ENCODE assay signal across 10 cellular contexts in the genomic region with DNA sequence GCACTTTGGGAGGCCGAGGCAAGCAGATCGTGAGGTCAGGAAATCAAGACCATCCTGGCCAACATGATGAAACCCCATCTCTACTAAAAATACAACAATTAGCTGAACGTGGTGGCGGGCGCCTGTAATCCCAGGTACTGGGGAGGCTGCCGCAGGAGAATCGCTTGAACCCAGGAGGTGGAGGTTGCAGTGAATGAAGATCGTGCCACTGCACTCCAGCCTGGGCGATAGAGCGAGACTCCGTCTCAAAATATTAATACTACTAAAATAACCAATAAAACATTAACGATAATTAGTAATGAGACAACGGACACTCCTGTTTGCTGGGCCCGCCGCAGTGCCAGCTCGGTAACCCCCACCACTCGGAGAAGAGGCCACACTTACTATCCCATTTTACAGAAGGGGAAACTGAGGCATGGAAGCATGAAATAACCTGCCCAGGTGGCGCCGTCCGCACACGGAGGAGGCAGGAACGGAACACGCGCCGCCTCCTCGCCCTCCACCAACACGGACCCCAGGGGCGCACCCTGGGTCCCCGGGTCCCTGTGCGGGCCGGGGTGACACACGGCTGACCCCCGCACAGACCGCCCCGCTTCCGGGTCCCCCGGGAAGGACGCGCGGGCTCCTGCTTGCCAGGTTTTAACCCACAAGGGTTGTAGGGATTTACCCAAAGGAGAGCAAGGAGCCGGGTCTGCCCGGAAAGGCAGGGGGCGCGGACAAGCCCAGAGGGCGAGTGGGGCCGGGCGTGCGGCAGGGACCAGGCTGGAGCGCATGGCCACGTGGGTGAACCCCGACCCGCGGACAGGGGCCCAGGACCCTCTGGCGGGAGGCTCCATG. TPM values are rescaled to one million over a fixed set of nuclear protein-coding genes. Genes with fewer than 3 reads are reported as not detected.
A peak's percentile ranks its signal among the peaks of the same experiment; 100 is the strongest.
DNase-seq lines count a peak whose midpoint lies in the region; FAIRE-seq lines count a peak whose summit lies in the region.
"Had no signal": no experiment of that assay in that cellular context is flagged by ENCODE, and none has a peak within 500 bp of the region (broad histone marks: within the 10 kb centered on the region; RNA-seq: fewer than 3 reads in every experiment).

No MANE protein-coding gene starts in this region.

- H3K27ac Mint-ChIP-seq in T-helper 2 cell treated with Interferon-gamma antibody and Interleukin-4, amounts not matched to agents 5 μg/mL and 100 μg/mL, for 36 hours: peak overlapping the region; percentile 78

- H3K4me3 Mint-ChIP-seq in T-helper 2 cell treated with Interferon-gamma antibody and Interleukin-4, amounts not matched to agents 5 μg/mL and 100 μg/mL, for 36 hours: peak overlapping the region; percentile 69

- H3K4me1 Mint-ChIP-seq in T-helper 2 cell treated with Interferon-gamma antibody and Interleukin-4, amounts not matched to agents 5 μg/mL and 100 μg/mL, for 36 hours (ENCODE audit: low read depth): peaks cover 20% of the 10 kb centered on the region

- H3K9me3 ChIP-seq in small intestine (ENCODE audit: control insufficient read depth, low read depth): no peaks in the 10 kb centered on the region
- H3K9me3 ChIP-seq: SJCRH30 had no signal

- no peak overlapping the region for H3K4me3 ChIP-seq in small intestine (ENCODE audit: low read depth in 1 of 2, low read length in 2 of 2)
- H3K4me3 ChIP-seq: SJCRH30 had no signal

- H3K4me1 ChIP-seq in small intestine (ENCODE audit: control insufficient read depth in 2 of 2, insufficient read depth in 1 of 2, low read depth in 1 of 2, low read length in 1 of 2): peaks cover 0 to 3% of the 10 kb centered on the region in 2 donors
- H3K4me1 ChIP-seq: SJCRH30 had no signal

- H3K36me3 ChIP-seq in small intestine (ENCODE audit: control insufficient read depth in 2 of 2, insufficient read depth in 2 of 2, low read length in 2 of 2): no peaks in the 10 kb centered on the region
- H3K36me3 ChIP-seq: SJCRH30 had no signal

- 83 to 90% (median 86%) methylated on average over 54 of the region's 54 CpGs for WGBS in small intestine, 3 donors

- H3K36me3 Mint-ChIP-seq in T-helper 2 cell treated with Interferon-gamma antibody and Interleukin-4, amounts not matched to agents 5 μg/mL and 100 μg/mL, for 36 hours (ENCODE audit: low read depth): peaks cover 12% of the 10 kb centered on the region

- no peaks in the 10 kb centered on the region for H3K27me3 ChIP-seq in small intestine (ENCODE audit: control insufficient read depth in 2 of 2, insufficient read depth in 2 of 2, low read length in 2 of 2)

- no peak for FAIRE-seq in small intestine (lab: Jason Lieb, UNC)
- FAIRE-seq: A204.1 had no signal

- H3K9me3 Mint-ChIP-seq in T-helper 2 cell treated with Interferon-gamma antibody and Interleukin-4, amounts not matched to agents 5 μg/mL and 100 μg/mL, for 36 hours: no peaks in the 10 kb centered on the region

- H3K27ac ChIP-seq in small intestine (ENCODE audit: low read depth in 1 of 2, low read length in 1 of 2) (peak overlapping the region; percentile 6 to 45), substantia nigra (ENCODE audit: low read depth, low read length, poor library complexity, severe bottlenecking) (no peak overlapping the region)
- H3K27ac ChIP-seq: SJCRH30 had no signal

- DNase-seq in T-helper 2 cell treated with Interferon-gamma antibody and Interleukin-4, amounts not matched to agents 5 μg/mL and 100 μg/mL, for 36 hours (ENCODE audit: low spot score): no peak
- DNase-seq in T-helper 2 cell (no peak), small intestine (no peak), substantia nigra (lab: John Stamatoyannopoulos, UW) (no peak), NCI-H1105 (lab: John Stamatoyannopoulos, UW) (no peak)
- peak; percentile 16 for DNase-seq in effector CD8-positive, alpha-beta T cell (lab: John Stamatoyannopoulos, UW)
- DNase-seq: hippocampal formation, SJCRH30 had no signal

- no peaks in the 10 kb centered on the region for H3K27me3 Mint-ChIP-seq in T-helper 2 cell treated with Interferon-gamma antibody and Interleukin-4, amounts not matched to agents 5 μg/mL and 100 μg/mL, for 36 hours (ENCODE audit: low read depth)

RNA-seq across cellular contexts. Expression of gene R3HDM4, which starts 1.6 kb away (rescaled TPM):
- 10 to 100 TPM; 29.5 to 52.7 (median 45.4) TPM for polyA plus RNA-seq in small intestine

RNA-seq across cellular contexts. Expression of gene KISS1R, which starts 5.7 kb away (rescaled TPM):
- polyA plus RNA-seq in small intestine: under 1 TPM in 1 of 3 donors, not detected in 2; 0.55 TPM

RNA-seq across cellular contexts. Expression of gene ARID3A, which starts 14.4 kb away (rescaled TPM):
- polyA plus RNA-seq in small intestine: 1 to 10 TPM; 1.3 to 6.2 (median 3.4) TPM

RNA-seq across cellular contexts. Expression of gene RNU6-9, which starts 18.1 kb away (rescaled TPM):
- not detected for polyA plus RNA-seq in small intestine
- polyA plus RNA-seq: adipose tissue had no signal

RNA-seq across cellular contexts. Expression of gene MED16, which starts 18.4 kb away (rescaled TPM):
- polyA plus RNA-seq in small intestine: 100 to 1,000 TPM in 1 of 3 donors, 10 to 100 TPM in 2; 39.0 to 107 (median 94.8) TPM
